ENCODE assay signal across 21 cellular contexts in the genomic region with DNA sequence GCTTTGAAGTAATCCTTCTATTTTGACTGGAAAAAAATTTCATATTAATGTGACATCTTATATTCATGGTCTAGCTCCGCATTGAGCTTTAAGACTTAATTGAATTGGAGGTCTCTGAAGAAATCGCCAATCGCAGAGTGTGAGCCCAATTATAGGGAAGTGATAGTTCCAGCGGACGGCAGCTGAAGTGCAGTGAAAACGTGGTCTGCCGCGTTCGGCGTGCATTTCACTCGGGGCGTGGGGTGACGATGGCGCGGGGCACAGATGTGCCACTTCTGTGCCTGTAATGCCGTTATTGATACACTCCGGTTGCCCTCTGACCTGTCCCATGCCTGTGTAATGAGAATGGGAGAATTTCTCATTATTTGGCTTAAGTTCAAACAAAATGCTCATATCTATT.
"Had no signal": no experiment of that assay in that cellular context is flagged by ENCODE, and none has a peak within 500 bp of the region (broad histone marks: within the 10 kb centered on the region; RNA-seq: fewer than 3 reads in every experiment).

No MANE protein-coding gene starts in this region.

- DNase-seq: IMR-90, Kasumi-1, MM.1S, NCI-H1092 treated with DMSO at 0.1 percent for 48 hours, NCI-H1436, NCI-H187, NCI-H2029, NCI-H2081 treated with DMSO at 0.1 percent for 48 hours, NCI-H2171, NCI-H345, NCI-H446 treated with DMSO at 0.1 percent for 48 hours, NCI-H524, NCI-H526 treated with DMSO at 0.1 percent for 48 hours, NCI-H748 treated with DMSO at 0.1 percent for 48 hours, Right ventricle myocardium superior, RPMI8226, SIG-M5 had no signal

- H3K27me3 ChIP-seq: SJSA1 had no signal

- H3K27ac ChIP-seq: KMS-11, SJSA1, SK-N-MC had no signal

- ATAC-seq: HepG2 had no signal

- H3K4me3 ChIP-seq: SJSA1, SK-N-MC had no signal

- H3K4me1 ChIP-seq: SJSA1 had no signal

- H3K9ac ChIP-seq: KMS-11 had no signal

- H3K4me2 ChIP-seq: KMS-11 had no signal
